In the genomic region with DNA sequence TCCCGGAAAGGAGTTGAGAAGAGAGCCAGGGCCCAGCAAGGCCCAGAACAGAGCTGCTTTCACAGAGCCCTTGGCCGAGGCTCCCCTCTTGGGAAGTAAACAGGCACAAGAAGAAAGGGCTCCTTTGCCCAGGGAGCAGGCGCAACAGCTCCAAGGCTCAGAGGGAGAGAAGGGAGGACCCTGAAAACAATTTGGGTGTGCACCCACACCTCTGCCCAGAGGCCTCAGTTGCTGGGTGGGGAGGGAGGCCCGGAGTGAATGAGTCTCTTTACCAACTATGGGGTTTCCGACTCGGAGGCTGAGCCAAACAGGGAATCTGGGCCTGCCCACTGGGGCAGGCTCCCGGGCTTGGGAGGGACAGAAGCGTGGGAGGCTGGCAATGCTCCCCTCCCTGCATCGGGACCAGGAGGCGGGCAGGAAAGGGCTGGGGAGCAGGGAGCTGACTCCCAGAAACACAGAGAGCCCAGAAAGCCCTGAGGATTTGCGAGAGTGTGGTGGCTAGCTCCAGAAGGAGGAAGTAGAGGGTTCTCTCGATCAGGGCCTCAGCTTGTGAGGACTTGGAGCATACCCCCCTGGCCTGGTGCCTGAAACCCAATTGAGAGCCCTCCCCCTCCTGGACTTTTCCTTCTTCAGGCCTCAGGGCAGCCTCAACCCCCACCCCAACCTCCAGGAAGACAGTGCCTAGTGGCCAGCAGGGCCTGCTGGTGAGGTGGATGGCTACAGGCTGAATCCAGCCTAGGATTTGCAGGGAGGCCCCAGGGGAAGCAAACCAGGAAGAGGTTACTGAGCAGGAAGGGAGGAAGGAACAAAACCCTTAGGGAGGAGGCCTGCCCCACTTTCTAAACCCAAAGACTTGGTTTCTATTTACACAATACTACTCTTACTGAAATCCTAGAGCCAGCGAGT, we compare ENCODE assay signal across 9 cellular contexts. TPM values are rescaled to one million over a fixed set of nuclear protein-coding genes. Genes with fewer than 3 reads are reported as not detected.
A peak's percentile ranks its signal among the peaks of the same experiment; 100 is the strongest.
DNase-seq lines count a peak whose midpoint lies in the region; ATAC-seq lines count a peak whose summit lies in the region.
"Had no signal": no experiment of that assay in that cellular context is flagged by ENCODE, and none has a peak within 500 bp of the region (broad histone marks: within the 10 kb centered on the region; RNA-seq: fewer than 3 reads in every experiment).

No MANE protein-coding gene starts in this region.

- no peaks in the 10 kb centered on the region for H3K36me3 ChIP-seq in SJSA1
- H3K36me3 ChIP-seq: SJCRH30 had no signal

- H3K4me1 ChIP-seq in SJSA1 (replicated peaks) = peaks cover 11% of the 10 kb centered on the region

- DNase-seq in GM04504 (ENCODE audit: low read depth) (peak; percentile 84), SJSA1 (ENCODE audit: low read depth in 1 of 2, low spot score in 2 of 2) (peak in 1 of 2 experiments; percentile 36), caudate nucleus (lab: John Stamatoyannopoulos, UW) (peak in 60 of 61 donors; percentile 46 to 97 (median 87)), kidney glomerular epithelial cell (lab: John Stamatoyannopoulos, UW) (peak; percentile 80), retina (no peak)
- peak; percentile 45 to 48 for DNase-seq in stimulated activated CD4-positive, alpha-beta T cell treated with anti-CD3 and anti-CD28 coated beads, Interleukin-2, amount 100 ng/mL, for 24 hours

- no peak for ATAC-seq in GM19397 (IDR thresholded peaks at IDR 0.05; ENCODE audit: unreplicated experiment)
- no peak for ATAC-seq in GM21717 (IDR thresholded peaks at IDR 0.05; ENCODE audit: unreplicated experiment)

- no peaks in the 10 kb centered on the region for H3K9me3 ChIP-seq in SJSA1 (replicated peaks)
- H3K9me3 ChIP-seq: SJCRH30 had no signal

- no peak overlapping the region for H3K4me3 ChIP-seq in SJSA1
- H3K4me3 ChIP-seq: SJCRH30 had no signal

- no peaks in the 10 kb centered on the region for H3K27me3 ChIP-seq in SJSA1 (replicated peaks)
- H3K27me3 ChIP-seq: SJCRH30 had no signal

- H3K27ac ChIP-seq in SJSA1 (0 out of 2 replicates have a peak overlapping the region, but pooled peaks have one; percentile 7), caudate nucleus (ENCODE audit: low read depth, low read length) (peak overlapping the region; percentile 99)
- H3K27ac ChIP-seq: SJCRH30 had no signal

RNA-seq across cellular contexts. Expression of a gene that starts 6.2 kb away (rescaled TPM):
- total RNA-seq in SJSA1 (2014; rRNA removed; shearing (Covaris generic)) = not detected in 2 replicates
- total RNA-seq: SJCRH30 had no signal

RNA-seq across cellular contexts. Expression of a gene that starts 59.9 kb away (rescaled TPM):
- total RNA-seq in SJSA1 (2014; rRNA removed; shearing (Covaris generic)) = 32.5 and 36.4 TPM in 2 replicates
